Comparison of ENCODE assay signal across 18 cellular contexts in genomic region chr11:72336163-72336562, GRCh38.
A peak's percentile ranks its signal among the peaks of the same experiment; 100 is the strongest.
DNase-seq lines count a peak whose midpoint lies in the region; ATAC-seq and TF ChIP-seq lines count a peak whose summit lies in the region.
"Had no signal": no experiment of that assay in that cellular context is flagged by ENCODE, and none has a peak within 500 bp of the region (broad histone marks: within the 10 kb centered on the region; RNA-seq: fewer than 3 reads in every experiment).

No MANE protein-coding gene starts in this region.

- peaks cover 2% of the 10 kb centered on the region for H3F3A ChIP-seq in SK-N-SH (replicated peaks; ENCODE audit: insufficient read depth)

- H3K27me3 Mint-ChIP-seq in activated T-cell treated with anti-CD3 and anti-CD28 coated beads, Interleukin-2, amount 50 U/mL, for 72 hours (ENCODE audit: low read depth) = no peaks in the 10 kb centered on the region
- H3K27me3 Mint-ChIP-seq in stimulated activated naive CD8-positive, alpha-beta T cell treated with anti-CD3 and anti-CD28 coated beads, Interleukin-15, amount 100 ng/mL, for 72 hours = no peaks in the 10 kb centered on the region
- no peaks in the 10 kb centered on the region for H3K27me3 Mint-ChIP-seq in stimulated activated memory B cell treated with anti-CD40 and anti-IgM and Interleukin-4, amounts not matched to agents 10 μg/mL and 1 μg/mL and 100 μg/mL, for 72 hours

- peaks cover 0 to 12% of the 10 kb centered on the region in 2 experiments for H3K36me3 ChIP-seq in SK-N-SH (replicated peaks in 1 of 2; ENCODE audit: control insufficient read depth in 1 of 2, insufficient read depth in 2 of 2, low read length in 1 of 2)

- no peak overlapping the region for H2AFZ ChIP-seq in SK-N-SH (ENCODE audit: low read depth)
- H2AFZ ChIP-seq: PC-9 had no signal

- H3K4me1 ChIP-seq in SK-N-SH (ENCODE audit: control insufficient read depth in 1 of 2, insufficient read depth in 2 of 2, low read depth in 1 of 2, low read length in 1 of 2) = peaks cover 12 to 69% of the 10 kb centered on the region in 2 experiments; a peak in 3 of 4 replicates

- H3K27me3 ChIP-seq in SK-N-SH (ENCODE audit: insufficient read depth) = no peaks in the 10 kb centered on the region

- no peaks in the 10 kb centered on the region for H3K9me2 ChIP-seq in SK-N-SH

- H3K36me3 Mint-ChIP-seq in activated T-cell treated with anti-CD3 and anti-CD28 coated beads, Interleukin-2, amount 50 U/mL, for 72 hours (ENCODE audit: insufficient read depth in 2 of 2) = no peaks in the 10 kb centered on the region
- H3K36me3 Mint-ChIP-seq in stimulated activated memory B cell treated with anti-CD40 and anti-IgM and Interleukin-4, amounts not matched to agents 10 μg/mL and 1 μg/mL and 100 μg/mL, for 72 hours = peaks cover 40% of the 10 kb centered on the region

- no peak for TF ChIP-seq CTCF in SK-N-SH (IDR thresholded peaks at IDR 0.05)

- H3K4me2 ChIP-seq in SK-N-SH = no peak overlapping the region
- H3K4me2 ChIP-seq: PC-9 had no signal

- H3K27ac ChIP-seq in SK-N-SH (ENCODE audit: low read depth in 2 of 2, low read length in 1 of 2) = peak overlapping the region in 1 of 2 experiments; percentile 99; a peak in 2 of 4 replicates
- H3K27ac ChIP-seq: 22Rv1, C4-2B, PC-9, RWPE1 had no signal

- H3K9me3 ChIP-seq in SK-N-SH = no peaks in the 10 kb centered on the region

- 68% methylated on average over 4 of the region's 4 CpGs for WGBS in SK-N-SH (ENCODE audit: low lambda C conversion rate)

- H3K27ac Mint-ChIP-seq in activated T-cell treated with anti-CD3 and anti-CD28 coated beads, Interleukin-2, amount 50 U/mL, for 72 hours = no peak overlapping the region
- H3K27ac Mint-ChIP-seq in stimulated activated naive CD8-positive, alpha-beta T cell treated with anti-CD3 and anti-CD28 coated beads, Interleukin-15, amount 100 ng/mL, for 72 hours = peak overlapping the region in 1 of 2 donors; percentile 43
- no peak overlapping the region for H3K27ac Mint-ChIP-seq in stimulated activated memory B cell treated with anti-CD40 and anti-IgM and Interleukin-4, amounts not matched to agents 10 μg/mL and 1 μg/mL and 100 μg/mL, for 72 hours

- no peak overlapping the region for H3K4me3 ChIP-seq in SK-N-SH (ENCODE audit: low read depth in 2 of 2, low read length in 1 of 2)
- H3K4me3 ChIP-seq: PC-9 had no signal

- peaks cover 13% of the 10 kb centered on the region for H3K4me1 Mint-ChIP-seq in activated T-cell treated with anti-CD3 and anti-CD28 coated beads, Interleukin-2, amount 50 U/mL, for 72 hours (ENCODE audit: low read depth)
- peaks cover 35% of the 10 kb centered on the region for H3K4me1 Mint-ChIP-seq in stimulated activated naive CD8-positive, alpha-beta T cell treated with anti-CD3 and anti-CD28 coated beads, Interleukin-15, amount 100 ng/mL, for 72 hours
- peaks cover 7% of the 10 kb centered on the region for H3K4me1 Mint-ChIP-seq in stimulated activated memory B cell treated with anti-CD40 and anti-IgM and Interleukin-4, amounts not matched to agents 10 μg/mL and 1 μg/mL and 100 μg/mL, for 72 hours

- no peak for TF ChIP-seq RAD21 in SK-N-SH (IDR thresholded peaks at IDR 0.05; ENCODE audit: low read length)

- no peak overlapping the region for H3K4me3 Mint-ChIP-seq in activated T-cell treated with anti-CD3 and anti-CD28 coated beads, Interleukin-2, amount 50 U/mL, for 72 hours
- no peak overlapping the region for H3K4me3 Mint-ChIP-seq in stimulated activated naive CD8-positive, alpha-beta T cell treated with anti-CD3 and anti-CD28 coated beads, Interleukin-15, amount 100 ng/mL, for 72 hours
- no peak overlapping the region for H3K4me3 Mint-ChIP-seq in stimulated activated memory B cell treated with anti-CD40 and anti-IgM and Interleukin-4, amounts not matched to agents 10 μg/mL and 1 μg/mL and 100 μg/mL, for 72 hours

- POLR2A ChIA-PET in SK-N-SH (lab: Yijun Ruan, JAX) = interaction anchor here (1.1 to 3.7 kb wide), 4 partner anchors 13 to 101 kb away, joined by 4 to 62 read pairs (median 8); no protein-coding TSS in a partner anchor

- no peaks in the 10 kb centered on the region for H3K9me3 Mint-ChIP-seq in activated T-cell treated with anti-CD3 and anti-CD28 coated beads, Interleukin-2, amount 50 U/mL, for 72 hours
- no peaks in the 10 kb centered on the region for H3K9me3 Mint-ChIP-seq in stimulated activated naive CD8-positive, alpha-beta T cell treated with anti-CD3 and anti-CD28 coated beads, Interleukin-15, amount 100 ng/mL, for 72 hours
- no peaks in the 10 kb centered on the region for H3K9me3 Mint-ChIP-seq in stimulated activated memory B cell treated with anti-CD40 and anti-IgM and Interleukin-4, amounts not matched to agents 10 μg/mL and 1 μg/mL and 100 μg/mL, for 72 hours

- no peak for DNase-seq in SK-N-SH
- peak; percentile 5 for DNase-seq in activated T-cell treated with anti-CD3 and anti-CD28 coated beads for 24 hours (ENCODE audit: low read depth)
- no peak for DNase-seq in activated T-cell treated with anti-CD3 and anti-CD28 coated beads, Interleukin-2, amount 50 U/mL, for 72 hours
- no peak for DNase-seq in stimulated activated naive CD8-positive, alpha-beta T cell treated with anti-CD3 and anti-CD28 coated beads, Interleukin-15, Interleukin-2, amounts not matched to agents 100 U/mL and 50 U/mL, for 24 hours
- no peak for DNase-seq in stimulated activated naive CD8-positive, alpha-beta T cell treated with anti-CD3 and anti-CD28 coated beads, Interleukin-15, amount 100 ng/mL, for 72 hours
- no peak for DNase-seq in left ventricle myocardium superior
- DNase-seq: AML-193, NCI-H1092 treated with DMSO at 0.1 percent for 48 hours, NCI-H146, NCI-H2029 treated with DMSO at 0.1 percent for 48 hours, NCI-H2171, NCI-H526, PC-9 had no signal

- H3K79me2 ChIP-seq in SK-N-SH (ENCODE audit: insufficient read depth) = no peaks in the 10 kb centered on the region

- no peak overlapping the region for H3K9ac ChIP-seq in SK-N-SH

- intact Hi-C loops in left ventricle myocardium superior (cut with micrococcal nuclease) = no loop called here

- CTCF ChIA-PET in SK-N-SH (lab: Yijun Ruan, JAX) = interaction anchor here (1.7 to 36.9 kb wide), 5 partner anchors 16 to 98 kb away, joined by 4 to 637 read pairs (median 23); no protein-coding TSS in a partner anchor

- ATAC-seq in SK-N-SH treated with all-trans-retinoic acid at 6 μM for 48 hours (no peak), left ventricle myocardium superior (no peak)
- ATAC-seq in activated T-cell treated with anti-CD3 and anti-CD28 coated beads, Interleukin-2, amount 50 U/mL, for 72 hours (replicated peaks in 1 of 2) = no peak
- ATAC-seq in stimulated activated naive CD8-positive, alpha-beta T cell treated with anti-CD3 and anti-CD28 coated beads, Interleukin-15, Interleukin-2, amounts not matched to agents 100 U/mL and 50 U/mL, for 24 hours = peak; percentile 37
- no peak for ATAC-seq in stimulated activated naive CD8-positive, alpha-beta T cell treated with anti-CD3 and anti-CD28 coated beads, Interleukin-15, amount 100 ng/mL, for 72 hours
- ATAC-seq in stimulated activated memory B cell treated with anti-CD40 and anti-IgM and Interleukin-4, amounts not matched to agents 10 μg/mL and 1 μg/mL and 100 μg/mL, for 72 hours = no peak

- H4K20me1 ChIP-seq in SK-N-SH (ENCODE audit: insufficient read depth) = no peaks in the 10 kb centered on the region

- TF ChIP-seq EP300 in SK-N-SH (IDR thresholded peaks at IDR 0.05; ENCODE audit: borderline replicate concordance in 1 of 2, low read depth in 1 of 2, low read length in 1 of 2) = peak in 1 of 2 experiments; percentile 22; a peak in 1 of 4 replicates

TF ChIP-seq in SK-N-SH, 30 proteins besides CTCF, POLR2A, EP300 and RAD21 (continues in another document):
- peak; percentile 69 for TF ChIP-seq PBX3 (IDR thresholded peaks at IDR 0.05)
- peak; percentile 47; the same call in 1 of the 2 replicates for TF ChIP-seq TCF12 (IDR thresholded peaks at IDR 0.05)

TF ChIP-seq in SK-N-SH treated with all-trans-retinoic acid at 6 μM for 48 hours, 23 proteins besides CTCF, POLR2A, EP300 and RAD21:
- TF ChIP-seq RARB (CRISPR knock-in tag; IDR thresholded peaks at IDR 0.05) (no peak), ZFP3 (CRISPR knock-in tag; IDR thresholded peaks at IDR 0.05) (no peak), TOX (CRISPR knock-in tag; IDR thresholded peaks at IDR 0.05; ENCODE audit: borderline replicate concordance) (no peak)
